1 cellular context compared by ENCODE assay signal in the genomic region with DNA sequence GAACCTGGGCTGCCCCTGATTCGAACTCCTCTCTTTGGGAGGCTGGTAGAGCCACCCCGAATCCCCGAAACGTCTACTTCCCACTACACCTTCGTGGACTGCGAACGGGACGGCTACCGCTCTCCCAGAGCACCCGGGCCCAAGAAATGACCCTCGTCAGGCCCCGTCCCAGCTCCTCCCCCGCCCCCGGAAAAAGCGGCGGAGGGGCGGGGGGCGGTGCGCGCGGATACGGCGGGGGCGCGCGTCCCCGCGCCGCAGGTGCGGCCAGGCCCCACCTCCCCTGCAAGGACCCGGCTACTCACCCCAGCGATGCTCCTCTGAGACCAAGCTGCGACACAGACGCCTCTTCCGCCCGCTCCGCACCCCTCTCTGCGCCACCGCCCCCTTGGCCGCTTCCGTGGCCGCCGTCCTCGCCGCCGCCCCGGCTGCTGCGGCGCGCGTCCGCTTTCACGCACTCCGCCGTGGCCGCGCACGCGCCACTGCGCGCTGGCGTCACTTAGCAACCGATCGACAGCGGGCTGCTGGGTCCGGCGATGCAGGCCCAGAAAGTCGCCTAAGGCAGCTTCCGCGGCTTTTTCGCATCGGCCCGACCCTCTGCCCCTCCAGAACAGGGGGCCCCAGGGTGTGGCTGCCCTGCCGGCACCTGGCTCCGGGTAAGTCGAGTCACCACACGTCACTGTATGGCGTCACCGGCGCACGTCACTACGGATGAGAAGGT.
TF ChIP-seq lines count a peak whose summit lies in the region.

A gene (minus strand): TSS at position 432 of the 718 bp plus-strand sequence.

TF ChIP-seq in K562, 482 proteins besides CTCF, POLR2A, EP300 and RAD21 (continued from another document and continues in another):
- TF ChIP-seq, protein P1, sequence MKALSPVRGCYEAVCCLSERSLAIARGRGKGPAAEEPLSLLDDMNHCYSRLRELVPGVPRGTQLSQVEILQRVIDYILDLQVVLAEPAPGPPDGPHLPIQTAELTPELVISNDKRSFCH (CRISPR knock-in tag; IDR thresholded peaks at IDR 0.05), result no peak
- TF ChIP-seq, protein P1 (tag; IDR thresholded peaks at IDR 0.05), result peak; percentile 23; the same call in 1 of the 2 replicates
- TF ChIP-seq NR3C1 (CRISPR knock-in tag; IDR thresholded peaks at IDR 0.05), result no peak
- no peak for TF ChIP-seq ZC3H4 (CRISPR knock-in tag; IDR thresholded peaks at IDR 0.05; ENCODE audit: borderline replicate concordance)
- TF ChIP-seq, protein P2, sequence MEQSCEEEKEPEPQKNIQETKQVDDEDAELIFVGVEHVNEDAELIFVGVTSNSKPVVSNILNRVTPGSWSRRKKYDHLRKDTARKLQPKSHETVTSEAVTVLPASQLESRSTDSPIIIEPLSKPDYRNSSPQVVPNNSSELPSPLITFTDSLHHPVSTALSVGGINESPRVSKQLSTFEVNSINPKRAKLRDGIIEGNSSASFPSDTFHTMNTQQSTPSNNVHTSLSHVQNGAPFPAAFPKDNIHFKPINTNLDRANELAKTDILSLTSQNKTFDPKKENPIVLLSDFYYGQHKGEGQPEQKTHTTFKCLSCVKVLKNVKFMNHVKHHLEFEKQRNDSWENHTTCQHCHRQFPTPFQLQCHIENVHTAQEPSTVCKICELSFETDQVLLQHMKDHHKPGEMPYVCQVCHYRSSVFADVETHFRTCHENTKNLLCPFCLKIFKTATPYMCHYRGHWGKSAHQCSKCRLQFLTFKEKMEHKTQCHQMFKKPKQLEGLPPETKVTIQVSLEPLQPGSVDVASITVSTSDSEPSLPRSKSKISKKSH (CRISPR knock-in tag; IDR thresholded peaks at IDR 0.05), result no peak
- no peak for TF ChIP-seq KDM2B (CRISPR knock-in tag; IDR thresholded peaks at IDR 0.05)
- no peak for TF ChIP-seq SRSF7 (optimal IDR thresholded peaks at IDR 0.05; ENCODE audit: low read depth, low read length)
- no peak for TF ChIP-seq ZNF384 (IDR thresholded peaks at IDR 0.05; ENCODE audit: low read depth, low read length)
- TF ChIP-seq LARP7 (IDR thresholded peaks at IDR 0.05), result no peak
- TF ChIP-seq XRCC5 (IDR thresholded peaks at IDR 0.05; ENCODE audit: low read depth, low read length), result no peak; the same call in 1 of the 2 replicates
- peak; percentile 39 for TF ChIP-seq PHF20 (IDR thresholded peaks at IDR 0.05; ENCODE audit: partially characterized antibody)
- TF ChIP-seq ARNT (IDR thresholded peaks at IDR 0.05), result no peak
- no peak for TF ChIP-seq HDAC6 (IDR thresholded peaks at IDR 0.05; ENCODE audit: low read depth, low read length)
- TF ChIP-seq, protein P3, sequence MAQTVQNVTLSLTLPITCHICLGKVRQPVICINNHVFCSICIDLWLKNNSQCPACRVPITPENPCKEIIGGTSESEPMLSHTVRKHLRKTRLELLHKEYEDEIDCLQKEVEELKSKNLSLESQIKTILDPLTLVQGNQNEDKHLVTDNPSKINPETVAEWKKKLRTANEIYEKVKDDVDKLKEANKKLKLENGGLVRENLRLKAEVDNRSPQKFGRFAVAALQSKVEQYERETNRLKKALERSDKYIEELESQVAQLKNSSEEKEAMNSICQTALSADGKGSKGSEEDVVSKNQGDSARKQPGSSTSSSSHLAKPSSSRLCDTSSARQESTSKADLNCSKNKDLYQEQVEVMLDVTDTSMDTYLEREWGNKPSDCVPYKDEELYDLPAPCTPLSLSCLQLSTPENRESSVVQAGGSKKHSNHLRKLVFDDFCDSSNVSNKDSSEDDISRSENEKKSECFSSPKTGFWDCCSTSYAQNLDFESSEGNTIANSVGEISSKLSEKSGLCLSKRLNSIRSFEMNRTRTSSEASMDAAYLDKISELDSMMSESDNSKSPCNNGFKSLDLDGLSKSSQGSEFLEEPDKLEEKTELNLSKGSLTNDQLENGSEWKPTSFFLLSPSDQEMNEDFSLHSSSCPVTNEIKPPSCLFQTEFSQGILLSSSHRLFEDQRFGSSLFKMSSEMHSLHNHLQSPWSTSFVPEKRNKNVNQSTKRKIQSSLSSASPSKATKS (CRISPR knock-in tag; IDR thresholded peaks at IDR 0.05), result no peak
- TF ChIP-seq, protein P4, sequence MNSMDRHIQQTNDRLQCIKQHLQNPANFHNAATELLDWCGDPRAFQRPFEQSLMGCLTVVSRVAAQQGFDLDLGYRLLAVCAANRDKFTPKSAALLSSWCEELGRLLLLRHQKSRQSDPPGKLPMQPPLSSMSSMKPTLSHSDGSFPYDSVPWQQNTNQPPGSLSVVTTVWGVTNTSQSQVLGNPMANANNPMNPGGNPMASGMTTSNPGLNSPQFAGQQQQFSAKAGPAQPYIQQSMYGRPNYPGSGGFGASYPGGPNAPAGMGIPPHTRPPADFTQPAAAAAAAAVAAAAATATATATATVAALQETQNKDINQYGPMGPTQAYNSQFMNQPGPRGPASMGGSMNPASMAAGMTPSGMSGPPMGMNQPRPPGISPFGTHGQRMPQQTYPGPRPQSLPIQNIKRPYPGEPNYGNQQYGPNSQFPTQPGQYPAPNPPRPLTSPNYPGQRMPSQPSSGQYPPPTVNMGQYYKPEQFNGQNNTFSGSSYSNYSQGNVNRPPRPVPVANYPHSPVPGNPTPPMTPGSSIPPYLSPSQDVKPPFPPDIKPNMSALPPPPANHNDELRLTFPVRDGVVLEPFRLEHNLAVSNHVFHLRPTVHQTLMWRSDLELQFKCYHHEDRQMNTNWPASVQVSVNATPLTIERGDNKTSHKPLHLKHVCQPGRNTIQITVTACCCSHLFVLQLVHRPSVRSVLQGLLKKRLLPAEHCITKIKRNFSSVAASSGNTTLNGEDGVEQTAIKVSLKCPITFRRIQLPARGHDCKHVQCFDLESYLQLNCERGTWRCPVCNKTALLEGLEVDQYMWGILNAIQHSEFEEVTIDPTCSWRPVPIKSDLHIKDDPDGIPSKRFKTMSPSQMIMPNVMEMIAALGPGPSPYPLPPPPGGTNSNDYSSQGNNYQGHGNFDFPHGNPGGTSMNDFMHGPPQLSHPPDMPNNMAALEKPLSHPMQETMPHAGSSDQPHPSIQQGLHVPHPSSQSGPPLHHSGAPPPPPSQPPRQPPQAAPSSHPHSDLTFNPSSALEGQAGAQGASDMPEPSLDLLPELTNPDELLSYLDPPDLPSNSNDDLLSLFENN (IDR thresholded peaks at IDR 0.05; ENCODE audit: low read depth in 2 of 2, low read length in 2 of 2), result no peak
- TF ChIP-seq, protein P5, sequence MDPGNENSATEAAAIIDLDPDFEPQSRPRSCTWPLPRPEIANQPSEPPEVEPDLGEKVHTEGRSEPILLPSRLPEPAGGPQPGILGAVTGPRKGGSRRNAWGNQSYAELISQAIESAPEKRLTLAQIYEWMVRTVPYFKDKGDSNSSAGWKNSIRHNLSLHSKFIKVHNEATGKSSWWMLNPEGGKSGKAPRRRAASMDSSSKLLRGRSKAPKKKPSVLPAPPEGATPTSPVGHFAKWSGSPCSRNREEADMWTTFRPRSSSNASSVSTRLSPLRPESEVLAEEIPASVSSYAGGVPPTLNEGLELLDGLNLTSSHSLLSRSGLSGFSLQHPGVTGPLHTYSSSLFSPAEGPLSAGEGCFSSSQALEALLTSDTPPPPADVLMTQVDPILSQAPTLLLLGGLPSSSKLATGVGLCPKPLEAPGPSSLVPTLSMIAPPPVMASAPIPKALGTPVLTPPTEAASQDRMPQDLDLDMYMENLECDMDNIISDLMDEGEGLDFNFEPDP (CRISPR knock-in tag; IDR thresholded peaks at IDR 0.05), result 0 out of 2 replicates have a peak, but pooled peaks have one; percentile 20
- TF ChIP-seq FOS (IDR thresholded peaks at IDR 0.05; ENCODE audit: extremely low read depth, insufficient read length), result no peak
- 0 out of 2 replicates have a peak, but pooled peaks have one; percentile 4 for TF ChIP-seq SMC3 (conservative IDR thresholded peaks at IDR 0.05; ENCODE audit: insufficient read depth, low read depth, low read length)
- peak; percentile 92 to 97 for TF ChIP-seq MAZ (CRISPR knock-in tag; conservative IDR thresholded peaks at IDR 0.05 in 1 of 2, IDR thresholded peaks at IDR 0.05 in 1 of 2)
- TF ChIP-seq KLF10 (CRISPR knock-in tag; IDR thresholded peaks at IDR 0.05), result no peak
- peak; percentile 72; the same call in 1 of the 2 replicates for TF ChIP-seq NR1H2 (CRISPR knock-in tag; IDR thresholded peaks at IDR 0.05)
- TF ChIP-seq MAFK (IDR thresholded peaks at IDR 0.05; ENCODE audit: low read length), result no peak
- TF ChIP-seq, protein P6, sequence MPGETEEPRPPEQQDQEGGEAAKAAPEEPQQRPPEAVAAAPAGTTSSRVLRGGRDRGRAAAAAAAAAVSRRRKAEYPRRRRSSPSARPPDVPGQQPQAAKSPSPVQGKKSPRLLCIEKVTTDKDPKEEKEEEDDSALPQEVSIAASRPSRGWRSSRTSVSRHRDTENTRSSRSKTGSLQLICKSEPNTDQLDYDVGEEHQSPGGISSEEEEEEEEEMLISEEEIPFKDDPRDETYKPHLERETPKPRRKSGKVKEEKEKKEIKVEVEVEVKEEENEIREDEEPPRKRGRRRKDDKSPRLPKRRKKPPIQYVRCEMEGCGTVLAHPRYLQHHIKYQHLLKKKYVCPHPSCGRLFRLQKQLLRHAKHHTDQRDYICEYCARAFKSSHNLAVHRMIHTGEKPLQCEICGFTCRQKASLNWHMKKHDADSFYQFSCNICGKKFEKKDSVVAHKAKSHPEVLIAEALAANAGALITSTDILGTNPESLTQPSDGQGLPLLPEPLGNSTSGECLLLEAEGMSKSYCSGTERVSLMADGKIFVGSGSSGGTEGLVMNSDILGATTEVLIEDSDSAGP (CRISPR knock-in tag; IDR thresholded peaks at IDR 0.05), result no peak
- TF ChIP-seq GTF2A2 (tag; IDR thresholded peaks at IDR 0.05), result no peak
- peak; percentile 95 for TF ChIP-seq CREM (IDR thresholded peaks at IDR 0.05; ENCODE audit: low read depth)
- TF ChIP-seq, protein P7, sequence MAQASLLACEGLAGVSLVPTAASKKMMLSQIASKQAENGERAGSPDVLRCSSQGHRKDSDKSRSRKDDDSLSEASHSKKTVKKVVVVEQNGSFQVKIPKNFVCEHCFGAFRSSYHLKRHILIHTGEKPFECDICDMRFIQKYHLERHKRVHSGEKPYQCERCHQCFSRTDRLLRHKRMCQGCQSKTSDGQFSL (CRISPR knock-in tag; IDR thresholded peaks at IDR 0.05), result no peak
- TF ChIP-seq, protein P7 (tag; IDR thresholded peaks at IDR 0.05), result no peak
- TF ChIP-seq, protein P8, sequence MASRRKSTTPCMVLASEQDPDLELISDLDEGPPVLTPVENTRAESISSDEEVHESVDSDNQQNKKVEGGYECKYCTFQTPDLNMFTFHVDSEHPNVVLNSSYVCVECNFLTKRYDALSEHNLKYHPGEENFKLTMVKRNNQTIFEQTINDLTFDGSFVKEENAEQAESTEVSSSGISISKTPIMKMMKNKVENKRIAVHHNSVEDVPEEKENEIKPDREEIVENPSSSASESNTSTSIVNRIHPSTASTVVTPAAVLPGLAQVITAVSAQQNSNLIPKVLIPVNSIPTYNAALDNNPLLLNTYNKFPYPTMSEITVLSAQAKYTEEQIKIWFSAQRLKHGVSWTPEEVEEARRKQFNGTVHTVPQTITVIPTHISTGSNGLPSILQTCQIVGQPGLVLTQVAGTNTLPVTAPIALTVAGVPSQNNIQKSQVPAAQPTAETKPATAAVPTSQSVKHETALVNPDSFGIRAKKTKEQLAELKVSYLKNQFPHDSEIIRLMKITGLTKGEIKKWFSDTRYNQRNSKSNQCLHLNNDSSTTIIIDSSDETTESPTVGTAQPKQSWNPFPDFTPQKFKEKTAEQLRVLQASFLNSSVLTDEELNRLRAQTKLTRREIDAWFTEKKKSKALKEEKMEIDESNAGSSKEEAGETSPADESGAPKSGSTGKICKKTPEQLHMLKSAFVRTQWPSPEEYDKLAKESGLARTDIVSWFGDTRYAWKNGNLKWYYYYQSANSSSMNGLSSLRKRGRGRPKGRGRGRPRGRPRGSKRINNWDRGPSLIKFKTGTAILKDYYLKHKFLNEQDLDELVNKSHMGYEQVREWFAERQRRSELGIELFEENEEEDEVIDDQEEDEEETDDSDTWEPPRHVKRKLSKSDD (conservative IDR thresholded peaks at IDR 0.05; ENCODE audit: low read length), result no peak
- no peak for TF ChIP-seq HNRNPK (IDR thresholded peaks at IDR 0.05; ENCODE audit: low read depth, low read length, poor library complexity, severe bottlenecking)
- TF ChIP-seq, protein P9, sequence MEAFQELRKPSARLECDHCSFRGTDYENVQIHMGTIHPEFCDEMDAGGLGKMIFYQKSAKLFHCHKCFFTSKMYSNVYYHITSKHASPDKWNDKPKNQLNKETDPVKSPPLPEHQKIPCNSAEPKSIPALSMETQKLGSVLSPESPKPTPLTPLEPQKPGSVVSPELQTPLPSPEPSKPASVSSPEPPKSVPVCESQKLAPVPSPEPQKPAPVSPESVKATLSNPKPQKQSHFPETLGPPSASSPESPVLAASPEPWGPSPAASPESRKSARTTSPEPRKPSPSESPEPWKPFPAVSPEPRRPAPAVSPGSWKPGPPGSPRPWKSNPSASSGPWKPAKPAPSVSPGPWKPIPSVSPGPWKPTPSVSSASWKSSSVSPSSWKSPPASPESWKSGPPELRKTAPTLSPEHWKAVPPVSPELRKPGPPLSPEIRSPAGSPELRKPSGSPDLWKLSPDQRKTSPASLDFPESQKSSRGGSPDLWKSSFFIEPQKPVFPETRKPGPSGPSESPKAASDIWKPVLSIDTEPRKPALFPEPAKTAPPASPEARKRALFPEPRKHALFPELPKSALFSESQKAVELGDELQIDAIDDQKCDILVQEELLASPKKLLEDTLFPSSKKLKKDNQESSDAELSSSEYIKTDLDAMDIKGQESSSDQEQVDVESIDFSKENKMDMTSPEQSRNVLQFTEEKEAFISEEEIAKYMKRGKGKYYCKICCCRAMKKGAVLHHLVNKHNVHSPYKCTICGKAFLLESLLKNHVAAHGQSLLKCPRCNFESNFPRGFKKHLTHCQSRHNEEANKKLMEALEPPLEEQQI (IDR thresholded peaks at IDR 0.05), result no peak
- TF ChIP-seq ESRRA (IDR thresholded peaks at IDR 0.05; ENCODE audit: borderline replicate concordance, low read depth), result 0 out of 2 replicates have a peak, but pooled peaks have one; percentile 9
- TF ChIP-seq, protein P10, sequence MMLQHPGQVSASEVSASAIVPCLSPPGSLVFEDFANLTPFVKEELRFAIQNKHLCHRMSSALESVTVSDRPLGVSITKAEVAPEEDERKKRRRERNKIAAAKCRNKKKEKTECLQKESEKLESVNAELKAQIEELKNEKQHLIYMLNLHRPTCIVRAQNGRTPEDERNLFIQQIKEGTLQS (IDR thresholded peaks at IDR 0.05), result peak; percentile 79
- TF ChIP-seq, protein P10 (CRISPR knock-in tag; conservative IDR thresholded peaks at IDR 0.05), result 0 out of 2 replicates have a peak, but pooled peaks have one; percentile 23
- TF ChIP-seq STAT5B (CRISPR knock-in tag; IDR thresholded peaks at IDR 0.05), result no peak
- peak; percentile 65; the same call in 1 of the 2 replicates for TF ChIP-seq ZBTB7A (IDR thresholded peaks at IDR 0.05; ENCODE audit: borderline replicate concordance, control insufficient read depth, low read depth, low read length)
- TF ChIP-seq MYBL2 (IDR thresholded peaks at IDR 0.05; ENCODE audit: low read depth), result no peak
- TF ChIP-seq MYBL2 (CRISPR knock-in tag; IDR thresholded peaks at IDR 0.05; ENCODE audit: borderline replicate concordance), result no peak
- no peak for TF ChIP-seq SRSF9 (IDR thresholded peaks at IDR 0.05; ENCODE audit: borderline replicate concordance, low read depth, low read length)
- TF ChIP-seq TFAM (CRISPR knock-in tag; conservative IDR thresholded peaks at IDR 0.05), result no peak
- no peak for TF ChIP-seq ZNF436 (CRISPR knock-in tag; IDR thresholded peaks at IDR 0.05)
- no peak for TF ChIP-seq KAT2B (IDR thresholded peaks at IDR 0.05; ENCODE audit: low read depth, low read length)
- TF ChIP-seq ZNF239 (CRISPR knock-in tag; IDR thresholded peaks at IDR 0.05), result no peak
